In the genomic region with DNA sequence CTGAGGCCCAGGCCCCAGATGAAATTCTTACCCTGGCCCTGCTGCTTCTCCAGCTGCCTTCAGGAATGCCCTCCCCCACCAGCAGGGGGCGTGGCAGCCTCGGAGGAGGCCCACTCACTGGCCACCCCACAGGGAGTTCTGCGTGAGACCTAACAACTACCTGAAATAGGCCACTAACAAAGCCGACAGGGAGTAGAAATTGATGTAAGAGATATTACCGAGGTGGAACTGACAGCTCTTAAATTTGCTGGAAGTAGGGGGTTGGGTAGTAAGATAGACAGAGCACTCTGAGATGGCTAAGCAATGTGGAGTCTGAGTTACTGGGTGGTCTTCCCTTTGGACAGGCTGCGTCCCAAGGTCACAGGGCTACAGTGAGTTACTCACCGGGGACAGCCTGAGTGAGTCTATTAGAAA, we compare ENCODE assay signal across 8 cellular contexts.
DNase-seq lines count a peak whose midpoint lies in the region; ATAC-seq, FAIRE-seq and TF ChIP-seq lines count a peak whose summit lies in the region.

No MANE protein-coding gene starts in this region.

- no peak for FAIRE-seq in GM19239 (lab: Jason Lieb, UNC)
- FAIRE-seq in astrocyte (lab: Jason Lieb, UNC) = no peak

- CTCF ChIA-PET in naive thymus-derived CD4-positive, alpha-beta T cell (lab: Charles Lee) = no interaction called here

- H3K4me2 ChIP-seq in astrocyte (ENCODE audit: low read length) = no peak overlapping the region

- H3K4me1 ChIP-seq in Peyer's patch (no peaks in the 10 kb centered on the region), astrocyte (ENCODE audit: insufficient read depth, low read length) (no peaks in the 10 kb centered on the region)
- no peaks in the 10 kb centered on the region for H3K4me1 ChIP-seq in naive thymus-derived CD4-positive, alpha-beta T cell (ENCODE audit: control insufficient read depth in 2 of 2, insufficient read depth in 2 of 2, low read length in 2 of 2)

- no peaks in the 10 kb centered on the region for H3K36me3 Mint-ChIP-seq in astrocyte (ENCODE audit: low read depth, unreplicated experiment)
- no peaks in the 10 kb centered on the region for H3K36me3 Mint-ChIP-seq in naive thymus-derived CD4-positive, alpha-beta T cell

- H3K36me3 ChIP-seq in Peyer's patch (no peaks in the 10 kb centered on the region), astrocyte (ENCODE audit: insufficient read depth, low read length) (no peaks in the 10 kb centered on the region)
- H3K36me3 ChIP-seq in naive thymus-derived CD4-positive, alpha-beta T cell (ENCODE audit: control insufficient read depth in 2 of 3, insufficient read depth in 3 of 3, low read length in 3 of 3) = no peaks in the 10 kb centered on the region

- no peak for TF ChIP-seq POLR2A in Peyer's patch (IDR thresholded peaks at IDR 0.05)

- H3K79me2 ChIP-seq in astrocyte (ENCODE audit: insufficient read depth, low read length) = no peaks in the 10 kb centered on the region

- no peak overlapping the region for H2AFZ ChIP-seq in astrocyte (ENCODE audit: low read depth, low read length)

- peaks cover 4% of the 10 kb centered on the region for H3K27me3 Mint-ChIP-seq in astrocyte (ENCODE audit: low read depth, unreplicated experiment)
- H3K27me3 Mint-ChIP-seq in naive thymus-derived CD4-positive, alpha-beta T cell = peaks cover 0 to 5% (median 3%) of the 10 kb centered on the region in 5 donors

- intact Hi-C loops in naive thymus-derived CD4-positive, alpha-beta T cell (cut with micrococcal nuclease) = loop anchor here (1.0 to 10.0 kb wide), 3 partner anchors 448 to 669 kb away; no protein-coding TSS in a partner anchor

- ATAC-seq in HG03135 (IDR thresholded peaks at IDR 0.05; ENCODE audit: unreplicated experiment) = peak; percentile 77
- ATAC-seq in naive thymus-derived CD4-positive, alpha-beta T cell = peak; percentile 48

- H3K4me3 ChIP-seq in Peyer's patch (no peak overlapping the region), astrocyte (ENCODE audit: insufficient read depth, low read depth, low read length) (no peak overlapping the region)
- H3K4me3 ChIP-seq in naive thymus-derived CD4-positive, alpha-beta T cell (ENCODE audit: low read length) = no peak overlapping the region

- DNase-seq in EL = peak; percentile 22
- peak; percentile 31 for DNase-seq in GM19239 (ENCODE audit: insufficient read length, low spot score)
- peak in 2 of 3 donors; percentile 59 to 66 for DNase-seq in Peyer's patch
- DNase-seq in astrocyte (ENCODE audit: low read depth) = no peak
- DNase-seq in naive thymus-derived CD4-positive, alpha-beta T cell = peak in 5 of 9 donors; percentile 1 to 50 (median 3)
- no peak for DNase-seq in mucosa of gallbladder (ENCODE audit: low spot score)
- DNase-seq in amniotic stem cell (lab: John Stamatoyannopoulos, UW) = no peak

- no peaks in the 10 kb centered on the region for H3K9me3 Mint-ChIP-seq in astrocyte (ENCODE audit: unreplicated experiment)
- peaks cover 0 to 1% (median 0%) of the 10 kb centered on the region in 11 donors for H3K9me3 Mint-ChIP-seq in naive thymus-derived CD4-positive, alpha-beta T cell

- H3K27ac ChIP-seq in Peyer's patch (no peak overlapping the region), astrocyte (ENCODE audit: low read depth, low read length) (no peak overlapping the region)
- H3K27ac ChIP-seq in naive thymus-derived CD4-positive, alpha-beta T cell (ENCODE audit: low read depth, low read length) = no peak overlapping the region

- no peak overlapping the region for H3K9ac ChIP-seq in astrocyte (ENCODE audit: low read length)

- H3K4me1 Mint-ChIP-seq in astrocyte (ENCODE audit: low read depth, unreplicated experiment) = peaks cover 10% of the 10 kb centered on the region
- no peaks in the 10 kb centered on the region for H3K4me1 Mint-ChIP-seq in naive thymus-derived CD4-positive, alpha-beta T cell

- no peak overlapping the region for H3K4me3 Mint-ChIP-seq in astrocyte (ENCODE audit: unreplicated experiment)
- no peak overlapping the region for H3K4me3 Mint-ChIP-seq in naive thymus-derived CD4-positive, alpha-beta T cell

- no peaks in the 10 kb centered on the region for H4K20me1 ChIP-seq in astrocyte (ENCODE audit: insufficient read depth, low read length)

- no peaks in the 10 kb centered on the region for H3K9me3 ChIP-seq in Peyer's patch
- no peaks in the 10 kb centered on the region for H3K9me3 ChIP-seq in astrocyte (ENCODE audit: insufficient read depth, low read depth, low read length)
- no peaks in the 10 kb centered on the region for H3K9me3 ChIP-seq in naive thymus-derived CD4-positive, alpha-beta T cell (ENCODE audit: control insufficient read depth in 2 of 3, low read length in 3 of 3)

- peak in 4 of 6 experiments; percentile 41 to 60 (median 53) for TF ChIP-seq CTCF in Peyer's patch (IDR thresholded peaks at IDR 0.05)
- peak; percentile 14 for TF ChIP-seq CTCF in astrocyte (IDR thresholded peaks at IDR 0.05; ENCODE audit: insufficient read depth, low read depth, low read length)

- H3K27me3 ChIP-seq in Peyer's patch (no peaks in the 10 kb centered on the region), astrocyte (ENCODE audit: insufficient read depth, low read length) (no peaks in the 10 kb centered on the region)
- H3K27me3 ChIP-seq in naive thymus-derived CD4-positive, alpha-beta T cell (ENCODE audit: control insufficient read depth in 2 of 2, insufficient read depth in 2 of 2, low read length in 2 of 2) = no peaks in the 10 kb centered on the region

- POLR2A ChIA-PET in naive thymus-derived CD4-positive, alpha-beta T cell (lab: Charles Lee) = no interaction called here

- no peak overlapping the region for H3K27ac Mint-ChIP-seq in astrocyte (ENCODE audit: unreplicated experiment)
- no peak overlapping the region for H3K27ac Mint-ChIP-seq in naive thymus-derived CD4-positive, alpha-beta T cell

Comparison
In these comparisons a context has a peak if more than half of its experiments do, and no peak if none do; other contexts are left out.
1. DNase-seq: peak in EL (single experiment), GM19239 (single experiment), Peyer's patch (2 of 3) and naive thymus-derived CD4-positive, alpha-beta T cell (5 of 9); none in astrocyte (single experiment), mucosa of gallbladder (single experiment) and amniotic stem cell (single experiment).